In genomic region chr15:44729394-44729913, GRCh38 we compare ENCODE assay signal across 8 cellular contexts. TPM values are rescaled to one million over a fixed set of nuclear protein-coding genes. Genes with fewer than 3 reads are reported as not detected.
A peak's percentile ranks its signal among the peaks of the same experiment; 100 is the strongest.
DNase-seq lines count a peak whose midpoint lies in the region; TF ChIP-seq lines count a peak whose summit lies in the region.

No MANE protein-coding gene starts in this region.

- intact Hi-C loops in vagina (cut with DNase I) = loop anchor here (2.0 to 5.0 kb wide), 2 partner anchors 19 to 67 kb away; partner anchors contain the start of genes B2M, PATL2 and SPG11

- TF ChIP-seq CTCF in HFFc6 (IDR thresholded peaks at IDR 0.05) = no peak
- no peak for TF ChIP-seq CTCF in SU-DHL-6 (IDR thresholded peaks at IDR 0.05; ENCODE audit: insufficient read depth, low read length, poor library complexity, severe bottlenecking)
- no peak for TF ChIP-seq CTCF in endothelial cell (IDR thresholded peaks at IDR 0.05; ENCODE audit: unreplicated experiment)
- no peak for TF ChIP-seq CTCF in vagina (IDR thresholded peaks at IDR 0.05)

- H3K4me3 ChIP-seq in CD8-positive, alpha-beta memory T cell (ENCODE audit: low read length) = peak overlapping the region; percentile 84
- H3K4me3 ChIP-seq in SU-DHL-6 (ENCODE audit: insufficient read depth, low read length, poor library complexity, severe bottlenecking) (peak overlapping the region; percentile 87), mucosa of stomach (ENCODE audit: low read length) (peak overlapping the region; percentile 81), vagina (peak overlapping the region; percentile 88 to 91)

- peak overlapping the region; percentile 88 for H3K27ac ChIP-seq in CD8-positive, alpha-beta memory T cell (ENCODE audit: low read depth, low read length)
- H3K27ac ChIP-seq in SU-DHL-6 (ENCODE audit: low read depth, low read length) = peak overlapping the region; percentile 96
- H3K27ac ChIP-seq in vagina = peak overlapping the region; percentile 99

- H3K4me2 ChIP-seq in SU-DHL-6 (ENCODE audit: low read depth, low read length, poor library complexity, severe bottlenecking) = peak overlapping the region; percentile 92

- H3K9ac ChIP-seq in SU-DHL-6 (ENCODE audit: low read length) (peak overlapping the region; percentile 92), mucosa of stomach (ENCODE audit: low read length) (peak overlapping the region; percentile 99)

- H3K4me3 Mint-ChIP-seq in CD8-positive, alpha-beta memory T cell = peak overlapping the region; percentile 90 to 100 (median 99)
- H3K4me3 Mint-ChIP-seq in HFFc6 (peak overlapping the region; percentile 99), endothelial cell (ENCODE audit: unreplicated experiment) (peak overlapping the region; percentile 97)

- DNase-seq in CD8-positive, alpha-beta memory T cell = peak in 2 of 5 donors; percentile 34 to 66
- DNase-seq in HFFc6 = no peak
- no peak for DNase-seq in endothelial cell (ENCODE audit: low spot score)
- no peak for DNase-seq in vagina (ENCODE audit: extremely low spot score in 2 of 2)
- DNase-seq in NCI-H1436 (lab: John Stamatoyannopoulos, UW) = no peak
- DNase-seq in retina = no peak

- peaks cover 65 to 85% (median 84%) of the 10 kb centered on the region in 3 donors for H3K4me1 Mint-ChIP-seq in CD8-positive, alpha-beta memory T cell
- H3K4me1 Mint-ChIP-seq in HFFc6 (ENCODE audit: low read depth) (peaks cover 40% of the 10 kb centered on the region), endothelial cell (ENCODE audit: unreplicated experiment) (peaks cover 20% of the 10 kb centered on the region)

- H3K36me3 Mint-ChIP-seq in CD8-positive, alpha-beta memory T cell = peaks cover 0 to 32% (median 6%) of the 10 kb centered on the region in 3 donors
- no peaks in the 10 kb centered on the region for H3K36me3 Mint-ChIP-seq in HFFc6 (ENCODE audit: low read depth)
- H3K36me3 Mint-ChIP-seq in endothelial cell (ENCODE audit: low read depth, unreplicated experiment) = peaks cover 6% of the 10 kb centered on the region

- peaks cover 74% of the 10 kb centered on the region for H3K4me1 ChIP-seq in CD8-positive, alpha-beta memory T cell (ENCODE audit: insufficient read depth, low read length)
- H3K4me1 ChIP-seq in mucosa of stomach (ENCODE audit: control insufficient read depth, insufficient read depth, low read length) = peaks cover 23% of the 10 kb centered on the region
- H3K4me1 ChIP-seq in vagina = peaks cover 51% of the 10 kb centered on the region

- CTCF ChIA-PET in CD8-positive, alpha-beta memory T cell (lab: Charles Lee) = interaction anchor here (1.8 to 16.5 kb wide), 5 partner anchors 8 to 63 kb away, joined by 5 to 271 read pairs (median 82); partner anchors contain the start of genes B2M, PATL2, SPG11 and TRIM69

- H3K36me3 ChIP-seq in CD8-positive, alpha-beta memory T cell (ENCODE audit: insufficient read depth, low read length) = no peaks in the 10 kb centered on the region
- H3K36me3 ChIP-seq in SU-DHL-6 (ENCODE audit: low read length) = no peaks in the 10 kb centered on the region
- H3K36me3 ChIP-seq in mucosa of stomach (ENCODE audit: control insufficient read depth, insufficient read depth, low read length) = no peaks in the 10 kb centered on the region
- no peaks in the 10 kb centered on the region for H3K36me3 ChIP-seq in vagina

- H3K27me3 Mint-ChIP-seq in CD8-positive, alpha-beta memory T cell = peaks cover 0 to 2% of the 10 kb centered on the region in 2 donors
- no peaks in the 10 kb centered on the region; the same call in 1 of the 2 replicates for H3K27me3 Mint-ChIP-seq in HFFc6 (ENCODE audit: insufficient read depth)
- no peaks in the 10 kb centered on the region for H3K27me3 Mint-ChIP-seq in endothelial cell (ENCODE audit: unreplicated experiment)

- peaks cover 11% of the 10 kb centered on the region; the same call in 1 of the 2 replicates for H3K79me2 ChIP-seq in SU-DHL-6 (ENCODE audit: insufficient read depth, low read length)

- H3K9me2 ChIP-seq in SU-DHL-6 (replicated peaks; ENCODE audit: insufficient read depth, low read length) = no peaks in the 10 kb centered on the region

- H3K27ac Mint-ChIP-seq in CD8-positive, alpha-beta memory T cell = peak overlapping the region; percentile 96 to 100 (median 99)
- peak overlapping the region; percentile 98 for H3K27ac Mint-ChIP-seq in HFFc6
- peak overlapping the region; percentile 92 for H3K27ac Mint-ChIP-seq in endothelial cell (ENCODE audit: unreplicated experiment)

- POLR2A ChIA-PET in CD8-positive, alpha-beta memory T cell (lab: Charles Lee) = interaction anchor here (0.6 to 14.5 kb wide), 7 partner anchors 8 to 67 kb away, joined by 3 to 728 read pairs (median 7); partner anchors contain the start of genes B2M, PATL2, SPG11 and TRIM69

- H4K20me1 ChIP-seq in SU-DHL-6 (ENCODE audit: low read depth, low read length) = no peaks in the 10 kb centered on the region

- peaks cover 41% of the 10 kb centered on the region for H3F3A ChIP-seq in SU-DHL-6 (ENCODE audit: insufficient read depth)

- H3K27me3 ChIP-seq in CD8-positive, alpha-beta memory T cell (ENCODE audit: insufficient read depth, low read length, poor library complexity, severe bottlenecking) = no peaks in the 10 kb centered on the region
- H3K27me3 ChIP-seq in SU-DHL-6 (ENCODE audit: low read length) = no peaks in the 10 kb centered on the region
- H3K27me3 ChIP-seq in mucosa of stomach (ENCODE audit: control insufficient read depth, insufficient read depth, low read length) = no peaks in the 10 kb centered on the region
- H3K27me3 ChIP-seq in vagina = no peaks in the 10 kb centered on the region

- H2AFZ ChIP-seq in SU-DHL-6 (ENCODE audit: low read depth, low read length, severe bottlenecking) = peak overlapping the region; percentile 85

- H3K9me3 Mint-ChIP-seq in CD8-positive, alpha-beta memory T cell = no peaks in the 10 kb centered on the region
- no peaks in the 10 kb centered on the region for H3K9me3 Mint-ChIP-seq in HFFc6
- no peaks in the 10 kb centered on the region for H3K9me3 Mint-ChIP-seq in endothelial cell (ENCODE audit: unreplicated experiment)

- no peak for TF ChIP-seq POLR2A in vagina (IDR thresholded peaks at IDR 0.05)

- H3K9me3 ChIP-seq in CD8-positive, alpha-beta memory T cell (ENCODE audit: low read length) = no peaks in the 10 kb centered on the region
- no peaks in the 10 kb centered on the region for H3K9me3 ChIP-seq in SU-DHL-6 (ENCODE audit: insufficient read depth, low read length)
- no peaks in the 10 kb centered on the region for H3K9me3 ChIP-seq in mucosa of stomach (ENCODE audit: control insufficient read depth, low read length)
- no peaks in the 10 kb centered on the region for H3K9me3 ChIP-seq in vagina

RNA-seq across cellular contexts. Expression of gene TRIM69, which starts 6.9 kb away (rescaled TPM):
- 10 to 100 TPM; 70.8 to 73.8 TPM for total RNA-seq in CD8-positive, alpha-beta memory T cell
- 37.0 TPM for polyA plus RNA-seq in CD8-positive, alpha-beta memory T cell
- total RNA-seq in HFFc6 (2021; fragmentation: NEBNext Ultra II Directional; extraction: Animal tissue kit (Norgen Biotek cat#: 25700)) = 1 to 10 TPM; 7.2 to 8.7 (median 8.3) TPM
- total RNA-seq in endothelial cell (ENCODE audit: unreplicated experiment) = 13.4 TPM
- total RNA-seq in vagina = 11.3 TPM

RNA-seq across cellular contexts. Expression of gene B2M, which starts 18.1 kb away (rescaled TPM):
- total RNA-seq in CD8-positive, alpha-beta memory T cell = 1,000 to 10,000 TPM; 4,597 to 4,837 TPM
- 38,920 TPM for polyA plus RNA-seq in CD8-positive, alpha-beta memory T cell
- total RNA-seq in HFFc6 (2021; fragmentation: NEBNext Ultra II Directional; extraction: Animal tissue kit (Norgen Biotek cat#: 25700)) = 1,000 to 10,000 TPM in 1 of 6 experiments, 100 to 1,000 TPM in 5; 811 to 1,058 (median 898) TPM
- total RNA-seq in endothelial cell (ENCODE audit: unreplicated experiment) (546 TPM), vagina (2,630 TPM)

RNA-seq across cellular contexts. Expression of gene PATL2, which starts 18.3 kb away (rescaled TPM):
- 1 to 10 TPM; 7.7 to 9.1 TPM for total RNA-seq in CD8-positive, alpha-beta memory T cell
- 19.8 TPM for polyA plus RNA-seq in CD8-positive, alpha-beta memory T cell
- under 1 TPM in 3 of 6 experiments, not detected in 3; 0.10 to 0.18 (median 0.10) TPM for total RNA-seq in HFFc6 (2021; fragmentation: NEBNext Ultra II Directional; extraction: Animal tissue kit (Norgen Biotek cat#: 25700))
- 0.69 TPM for total RNA-seq in endothelial cell (ENCODE audit: unreplicated experiment)
- not detected for total RNA-seq in vagina
